Comparison of ENCODE assay signal across 10 cellular contexts in genomic region chr3:15645740-15646490, GRCh38. TPM values are rescaled to one million over a fixed set of nuclear protein-coding genes. Genes with fewer than 3 reads are reported as not detected.
DNase-seq lines count a peak whose midpoint lies in the region; ATAC-seq and TF ChIP-seq lines count a peak whose summit lies in the region.
"Had no signal": no experiment of that assay in that cellular context is flagged by ENCODE, and none has a peak within 500 bp of the region (broad histone marks: within the 10 kb centered on the region; RNA-seq: fewer than 3 reads in every experiment).

No MANE protein-coding gene starts in this region.

- ATAC-seq in GM21528 (IDR thresholded peaks at IDR 0.05; ENCODE audit: low FRiP score, unreplicated experiment) = no peak

- no peak overlapping the region for H3K4me3 ChIP-seq in HFF-Myc (replicated peaks; ENCODE audit: low read depth, low read length)

- peaks cover 28% of the 10 kb centered on the region for H3K36me3 Mint-ChIP-seq in activated T-helper 2 cell treated with anti-CD3 and anti-CD28 coated beads, Interferon-gamma antibody, Interleukin-2, Interleukin-4, amounts not matched to agents 10 μg/mL and 5 μg/mL and 100 μg/mL, durations not matched to agents 14 hours and 24 hours and 36 hours (ENCODE audit: low read depth)
- peaks cover 8% of the 10 kb centered on the region for H3K36me3 Mint-ChIP-seq in type B pancreatic cell

- H3K27ac Mint-ChIP-seq in activated T-helper 2 cell treated with anti-CD3 and anti-CD28 coated beads, Interferon-gamma antibody, Interleukin-2, Interleukin-4, amounts not matched to agents 10 μg/mL and 5 μg/mL and 100 μg/mL, durations not matched to agents 14 hours and 24 hours and 36 hours = peak overlapping the region; percentile 18
- H3K27ac Mint-ChIP-seq in type B pancreatic cell = no peak overlapping the region

- DNase-seq in HFF-Myc (ENCODE audit: extremely low read depth, low read depth) (peak; percentile 81), hepatic stellate cell (ENCODE audit: low spot score) (peak; percentile 69), stromal cell of bone marrow (ENCODE audit: low read depth) (peak; percentile 70), NCI-H82 treated with DMSO at 0.1 percent for 48 hours (lab: John Stamatoyannopoulos, UW; ENCODE audit: unreplicated experiment) (no peak), type B pancreatic cell (ENCODE audit: extremely low spot score, unreplicated experiment) (no peak)
- DNase-seq in activated T-helper 2 cell treated with anti-CD3 and anti-CD28 coated beads, Interferon-gamma antibody, Interleukin-2, Interleukin-4, amounts not matched to agents 10 μg/mL and 5 μg/mL and 100 μg/mL, durations not matched to agents 14 hours and 24 hours and 36 hours (ENCODE audit: low spot score) = no peak
- no peak for DNase-seq in stimulated activated naive CD4-positive, alpha-beta T cell (lab: John Stamatoyannopoulos, UW)
- DNase-seq: NCI-H510A; stimulated activated CD4-positive, alpha-beta T cell treated with anti-CD3 and anti-CD28 coated beads, Interleukin-12 subunit alpha, Interleukin-12 subunit beta, amount 100 ng/mL, for 4 hours had no signal

- no peaks in the 10 kb centered on the region for H3K27me3 Mint-ChIP-seq in activated T-helper 2 cell treated with anti-CD3 and anti-CD28 coated beads, Interferon-gamma antibody, Interleukin-2, Interleukin-4, amounts not matched to agents 10 μg/mL and 5 μg/mL and 100 μg/mL, durations not matched to agents 14 hours and 24 hours and 36 hours (ENCODE audit: low read depth)
- H3K27me3 Mint-ChIP-seq in type B pancreatic cell = no peaks in the 10 kb centered on the region

- TF ChIP-seq CTCF in HFF-Myc (IDR thresholded peaks at IDR 0.05; ENCODE audit: low read depth, low read length, missing control alignments) (no peak), type B pancreatic cell (conservative IDR thresholded peaks at IDR 0.05) (no peak)

- H3K9me3 Mint-ChIP-seq in activated T-helper 2 cell treated with anti-CD3 and anti-CD28 coated beads, Interferon-gamma antibody, Interleukin-2, Interleukin-4, amounts not matched to agents 10 μg/mL and 5 μg/mL and 100 μg/mL, durations not matched to agents 14 hours and 24 hours and 36 hours = peaks cover 5% of the 10 kb centered on the region
- H3K9me3 Mint-ChIP-seq in type B pancreatic cell = no peaks in the 10 kb centered on the region

- peaks cover 48% of the 10 kb centered on the region for H3K4me1 Mint-ChIP-seq in activated T-helper 2 cell treated with anti-CD3 and anti-CD28 coated beads, Interferon-gamma antibody, Interleukin-2, Interleukin-4, amounts not matched to agents 10 μg/mL and 5 μg/mL and 100 μg/mL, durations not matched to agents 14 hours and 24 hours and 36 hours (ENCODE audit: low read depth)
- peaks cover 9% of the 10 kb centered on the region for H3K4me1 Mint-ChIP-seq in type B pancreatic cell (ENCODE audit: unreplicated experiment)

- no peak overlapping the region for H3K4me3 Mint-ChIP-seq in activated T-helper 2 cell treated with anti-CD3 and anti-CD28 coated beads, Interferon-gamma antibody, Interleukin-2, Interleukin-4, amounts not matched to agents 10 μg/mL and 5 μg/mL and 100 μg/mL, durations not matched to agents 14 hours and 24 hours and 36 hours (ENCODE audit: low read depth)
- no peak overlapping the region for H3K4me3 Mint-ChIP-seq in type B pancreatic cell

- intact Hi-C loops in activated T-helper 2 cell treated with anti-CD3 and anti-CD28 coated beads, Interferon-gamma antibody, Interleukin-2, Interleukin-4, amounts not matched to agents 10 μg/mL and 5 μg/mL and 100 μg/mL, durations not matched to agents 14 hours and 24 hours and 36 hours (cut with micrococcal nuclease) = no loop called here

RNA-seq across cellular contexts. Expression of gene BTD, which starts 44.4 kb away (rescaled TPM):
- 3.9 and 4.8 TPM in 2 replicates for total RNA-seq in activated T-helper 2 cell treated with anti-CD3 and anti-CD28 coated beads, Interferon-gamma antibody, Interleukin-2, Interleukin-4, amounts not matched to agents 10 μg/mL and 5 μg/mL and 100 μg/mL, durations not matched to agents 14 hours and 24 hours and 36 hours
- 12.2 and 15.4 TPM in 2 replicates for total RNA-seq in type B pancreatic cell (ENCODE audit: low replicate concordance)

RNA-seq across cellular contexts. Expression of gene HACL1, which starts 44.5 kb away (rescaled TPM):
- 22.8 TPM in 2 replicates for total RNA-seq in activated T-helper 2 cell treated with anti-CD3 and anti-CD28 coated beads, Interferon-gamma antibody, Interleukin-2, Interleukin-4, amounts not matched to agents 10 μg/mL and 5 μg/mL and 100 μg/mL, durations not matched to agents 14 hours and 24 hours and 36 hours
- total RNA-seq in type B pancreatic cell (ENCODE audit: low replicate concordance) = 16.5 and 20.5 TPM in 2 replicates

Comparison
In these comparisons a context has a peak if more than half of its experiments do, and no peak if none do; other contexts are left out.
1. DNase-seq: peak in HFF-Myc (single experiment), hepatic stellate cell (single experiment) and stromal cell of bone marrow (single experiment); none in activated T-helper 2 cell treated with anti-CD3 and anti-CD28 coated beads, Interferon-gamma antibody, Interleukin-2, Interleukin-4, amounts not matched to agents 10 μg/mL and 5 μg/mL and 100 μg/mL, durations not matched to agents 14 hours and 24 hours and 36 hours (single experiment), NCI-H82 treated with DMSO at 0.1 percent for 48 hours (single experiment), type B pancreatic cell (single experiment) and stimulated activated naive CD4-positive, alpha-beta T cell (0 of 6).